In the genomic region with DNA sequence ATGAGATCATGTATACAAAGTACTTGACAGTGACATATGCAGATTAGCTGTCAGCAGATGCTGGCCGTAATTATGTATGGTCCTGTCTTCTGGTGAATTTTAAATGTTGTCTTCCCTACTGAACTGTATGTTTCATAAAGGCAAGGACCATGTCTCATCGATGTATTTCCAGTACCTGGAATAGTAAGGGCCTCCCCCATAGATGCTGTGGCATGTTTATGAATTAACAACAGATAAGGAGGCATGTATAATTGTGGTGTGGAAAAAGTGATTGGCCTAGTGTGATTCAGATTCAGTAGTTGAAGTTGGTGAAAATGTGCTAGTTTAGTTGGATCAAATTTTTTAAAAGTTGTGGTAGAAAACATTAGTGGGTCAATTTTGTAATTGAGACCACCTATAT, we compare ENCODE assay signal across 12 cellular contexts.
"Had no signal": no experiment of that assay in that cellular context is flagged by ENCODE, and none has a peak within 500 bp of the region (broad histone marks: within the 10 kb centered on the region; RNA-seq: fewer than 3 reads in every experiment).

No MANE protein-coding gene starts in this region.

- DNase-seq: activated CD4-positive, alpha-beta T cell treated with anti-CD3 and anti-CD28 coated beads, Interleukin-2, amount 50 U/mL, for 1 hour; effector memory CD4-positive, alpha-beta T cell; heart left ventricle; immature natural killer cell; mesendoderm; occipital lobe; SIG-M5 had no signal

- H3K4me3 Mint-ChIP-seq: dendritic cell treated with granulocyte-macrophage colony-stimulating factor and Interleukin-4, amounts not matched to agents 40 ng/mL and 50 ng/mL, for 4 days; immature natural killer cell; nephron had no signal

- H3K27ac ChIP-seq: epithelial cell of prostate, heart left ventricle, right atrium auricular region, thoracic aorta had no signal

- H3K27me3 ChIP-seq: heart left ventricle, right atrium auricular region had no signal

- H3K27me3 Mint-ChIP-seq: dendritic cell treated with granulocyte-macrophage colony-stimulating factor and Interleukin-4, amounts not matched to agents 40 ng/mL and 50 ng/mL, for 4 days had no signal

- H3K27ac Mint-ChIP-seq: dendritic cell treated with granulocyte-macrophage colony-stimulating factor and Interleukin-4, amounts not matched to agents 40 ng/mL and 50 ng/mL, for 4 days had no signal

- H3K4me1 ChIP-seq: right atrium auricular region had no signal

- H3K9me3 ChIP-seq: right atrium auricular region had no signal
